Comparison of ENCODE assay signal across 20 cellular contexts in the genomic region with DNA sequence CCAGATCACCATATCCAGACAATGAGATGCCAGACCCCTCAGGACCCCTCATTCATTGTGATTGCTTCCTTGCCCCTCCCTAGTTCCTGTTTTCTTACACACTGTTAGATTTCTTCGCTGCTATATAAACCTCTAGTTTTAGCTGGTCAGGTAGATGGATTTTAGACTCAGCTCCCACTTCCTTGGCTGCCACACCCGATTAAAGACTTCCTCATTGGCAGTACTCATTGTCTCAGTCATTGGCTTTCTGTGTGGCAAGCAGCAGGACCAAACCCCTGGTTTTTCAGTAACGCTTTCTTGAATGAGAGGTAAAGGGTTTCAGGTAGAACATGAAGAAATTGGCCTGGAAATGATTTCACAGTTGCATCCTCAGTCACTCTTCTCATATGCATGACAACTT.
"Had no signal": no experiment of that assay in that cellular context is flagged by ENCODE, and none has a peak within 500 bp of the region (broad histone marks: within the 10 kb centered on the region; RNA-seq: fewer than 3 reads in every experiment).

No MANE protein-coding gene starts in this region.

- H3K36me3 Mint-ChIP-seq: immature natural killer cell, T-cell had no signal

- H3K27me3 Mint-ChIP-seq: activated CD8-positive, alpha-beta T cell treated with anti-CD3 and anti-CD28 coated beads for 36 hours; activated naive CD8-positive, alpha-beta T cell; central memory CD8-positive, alpha-beta T cell; T-cell had no signal

- H3K27ac Mint-ChIP-seq: activated CD8-positive, alpha-beta T cell treated with anti-CD3 and anti-CD28 coated beads for 36 hours; activated naive CD8-positive, alpha-beta T cell; immature natural killer cell; T-cell; WTC11 had no signal

- H3K4me1 Mint-ChIP-seq: central memory CD8-positive, alpha-beta T cell; immature natural killer cell; neural crest cell; T-cell had no signal

- H3K4me3 Mint-ChIP-seq: activated CD8-positive, alpha-beta T cell treated with anti-CD3 and anti-CD28 coated beads for 36 hours; activated naive CD8-positive, alpha-beta T cell; activated T-cell treated with anti-CD3 and anti-CD28 coated beads, Interleukin-2, amount 50 U/mL, for 4 hours; central memory CD8-positive, alpha-beta T cell; immature natural killer cell; neural crest cell; T-cell; WTC11 had no signal

- H3K9me3 Mint-ChIP-seq: activated CD8-positive, alpha-beta T cell treated with anti-CD3 and anti-CD28 coated beads for 36 hours; activated T-cell treated with anti-CD3 and anti-CD28 coated beads, Interleukin-2, amount 50 U/mL, for 4 hours; central memory CD8-positive, alpha-beta T cell; immature natural killer cell; T-cell had no signal

- DNase-seq: activated CD4-positive, alpha-beta T cell treated with anti-CD3 and anti-CD28 coated beads for 48 hours; activated CD8-positive, alpha-beta T cell treated with anti-CD3 and anti-CD28 coated beads for 36 hours; activated effector memory CD4-positive, alpha-beta T cell treated with Interleukin-2 at 50 U/mL for 16 hours; activated T-cell treated with anti-CD3 and anti-CD28 coated beads, Interleukin-2, amount 50 U/mL, for 4 hours; amygdala; body of pancreas; effector memory CD4-positive, alpha-beta T cell; head of caudate nucleus; immature natural killer cell; stimulated activated CD4-positive, alpha-beta T cell treated with anti-CD3 and anti-CD28 coated beads, Interleukin-1b, Interleukin-23, amount 100 ng/mL, for 48 hours; T-cell; T1000; tibial artery; uterus had no signal

- FAIRE-seq: frontal cortex had no signal

- H3K36me3 ChIP-seq: tibial artery, uterus had no signal

- H3K4me3 ChIP-seq: body of pancreas, tibial artery, uterus had no signal

- H3K27ac ChIP-seq: body of pancreas, tibial artery, uterus had no signal

- H3K9me3 ChIP-seq: body of pancreas, tibial artery, uterus had no signal

- H3K27me3 ChIP-seq: body of pancreas, tibial artery, uterus had no signal

- ATAC-seq: activated CD8-positive, alpha-beta T cell treated with anti-CD3 and anti-CD28 coated beads for 36 hours; activated T-cell treated with anti-CD3 and anti-CD28 coated beads, Interleukin-2, amount 50 U/mL, for 4 hours; body of pancreas; sciatic nerve; T-cell; WTC11 had no signal

- H3K4me1 ChIP-seq: body of pancreas, tibial artery, uterus had no signal
